ENCODE assay signal across 9 cellular contexts in the genomic region with DNA sequence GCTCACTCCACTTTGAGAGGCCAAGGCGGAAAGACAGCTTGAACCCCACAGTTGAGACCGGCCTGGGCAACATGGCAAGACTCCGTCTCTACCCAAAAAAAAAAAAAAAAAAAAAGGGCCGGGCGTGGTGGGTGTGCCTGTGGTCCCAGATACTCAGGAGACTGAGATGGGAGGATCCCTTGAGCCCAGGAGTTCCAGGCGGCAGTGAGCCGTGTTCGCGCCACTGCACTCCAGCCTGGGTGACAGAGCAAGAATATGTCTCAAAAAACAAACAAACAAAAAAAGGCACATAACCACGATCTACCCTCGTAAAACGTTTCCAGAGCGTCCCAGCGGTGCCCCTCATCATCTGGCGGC. TPM values are rescaled to one million over a fixed set of nuclear protein-coding genes. Genes with fewer than 3 reads are reported as not detected.
A peak's percentile ranks its signal among the peaks of the same experiment; 100 is the strongest.
DNase-seq lines count a peak whose midpoint lies in the region; ATAC-seq and TF ChIP-seq lines count a peak whose summit lies in the region.
"Had no signal": no experiment of that assay in that cellular context is flagged by ENCODE, and none has a peak within 500 bp of the region (broad histone marks: within the 10 kb centered on the region; RNA-seq: fewer than 3 reads in every experiment).

No MANE protein-coding gene starts in this region.

- H3K36me3 ChIP-seq in ES-I3 (ENCODE audit: insufficient read depth, low read length) = no peaks in the 10 kb centered on the region
- peaks cover 15% of the 10 kb centered on the region; the same call in 1 of the 2 replicates for H3K36me3 ChIP-seq in SK-N-MC (ENCODE audit: insufficient read depth, low read length)
- no peaks in the 10 kb centered on the region for H3K36me3 ChIP-seq in prostate gland

- no peak for TF ChIP-seq POLR2A in prostate gland (IDR thresholded peaks at IDR 0.05)

- ATAC-seq in HG02759 (IDR thresholded peaks at IDR 0.05; ENCODE audit: unreplicated experiment) (no peak), HG03354 (IDR thresholded peaks at IDR 0.05; ENCODE audit: poor library complexity, severe bottlenecking, unreplicated experiment) (no peak), GM21381 (IDR thresholded peaks at IDR 0.05; ENCODE audit: unreplicated experiment) (no peak)

- H3K4me3 ChIP-seq in SK-N-MC (peak overlapping the region; percentile 99), fibroblast of mammary gland (ENCODE audit: control insufficient read depth, low read depth, low read length) (peak overlapping the region; percentile 84), prostate gland (peak overlapping the region; percentile 78 to 88)

- 9% methylated on average over 15 of the region's 15 CpGs for WGBS in prostate gland

- H3K9me3 ChIP-seq in ES-I3 (ENCODE audit: control insufficient read depth, insufficient read depth, low read length) (no peaks in the 10 kb centered on the region), SK-N-MC (ENCODE audit: low read depth, low read length) (no peaks in the 10 kb centered on the region), prostate gland (no peaks in the 10 kb centered on the region)

- TF ChIP-seq CTCF in fibroblast of mammary gland (conservative IDR thresholded peaks at IDR 0.05; ENCODE audit: control insufficient read depth, insufficient read depth, low read depth, low read length) (no peak), prostate gland (IDR thresholded peaks at IDR 0.05) (no peak)

- H3K27ac ChIP-seq in SK-N-MC = peak overlapping the region; percentile 91
- H3K27ac ChIP-seq in prostate gland = peak overlapping the region; percentile 72 to 80

- DNase-seq in SK-N-MC (ENCODE audit: low read depth, low spot score) (no peak), fibroblast of mammary gland (ENCODE audit: low read depth) (no peak), prostate gland (ENCODE audit: low spot score) (no peak), cerebellar nuclear complex (lab: John Stamatoyannopoulos, UW) (no peak)

- intact Hi-C loops in prostate gland (cut with DNase I) = no loop called here

- H3K4me1 ChIP-seq in ES-I3 (ENCODE audit: insufficient read depth, low read length) (peaks cover 12% of the 10 kb centered on the region; the same call in 1 of the 2 replicates), prostate gland (replicated peaks) (peaks cover 6% of the 10 kb centered on the region)

- H3K9ac ChIP-seq in ES-I3 (ENCODE audit: low read depth, low read length) (peak overlapping the region; percentile 56), SK-N-MC (ENCODE audit: insufficient read length) (peak overlapping the region; percentile 99)

- no peaks in the 10 kb centered on the region for H3K27me3 ChIP-seq in prostate gland (replicated peaks; ENCODE audit: insufficient read depth)

RNA-seq across cellular contexts. Expression of a gene that starts 0.9 kb away (rescaled TPM):
- total RNA-seq in prostate gland = 10 to 100 TPM; 30.2 to 49.4 TPM

RNA-seq across cellular contexts. Expression of a gene that starts 10.7 kb away (rescaled TPM):
- 100 to 1,000 TPM; 168 to 215 TPM for total RNA-seq in prostate gland

RNA-seq across cellular contexts. Expression of a gene that starts 13.0 kb away (rescaled TPM):
- total RNA-seq in prostate gland = 1 to 10 TPM; 3.7 to 6.5 TPM
- total RNA-seq: renal cortical epithelial cell had no signal

RNA-seq across cellular contexts. Expression of a gene that starts 17.5 kb away (rescaled TPM):
- 1 to 10 TPM; 2.5 to 2.6 TPM for total RNA-seq in prostate gland

RNA-seq across cellular contexts. Expression of a gene that starts 24.6 kb away (rescaled TPM):
- 1 to 10 TPM in 1 of 2 donors, under 1 TPM in 1; 0.91 to 1.0 TPM for total RNA-seq in prostate gland
